ENCODE assay signal across 1 cellular context in genomic region chr12:6323340-6323994, GRCh38.
TF ChIP-seq lines count a peak whose summit lies in the region.

No MANE protein-coding gene starts in this region.

TF ChIP-seq in K562, 482 proteins besides CTCF, POLR2A, EP300 and RAD21 (continues in another document):
- TF ChIP-seq, protein P1, sequence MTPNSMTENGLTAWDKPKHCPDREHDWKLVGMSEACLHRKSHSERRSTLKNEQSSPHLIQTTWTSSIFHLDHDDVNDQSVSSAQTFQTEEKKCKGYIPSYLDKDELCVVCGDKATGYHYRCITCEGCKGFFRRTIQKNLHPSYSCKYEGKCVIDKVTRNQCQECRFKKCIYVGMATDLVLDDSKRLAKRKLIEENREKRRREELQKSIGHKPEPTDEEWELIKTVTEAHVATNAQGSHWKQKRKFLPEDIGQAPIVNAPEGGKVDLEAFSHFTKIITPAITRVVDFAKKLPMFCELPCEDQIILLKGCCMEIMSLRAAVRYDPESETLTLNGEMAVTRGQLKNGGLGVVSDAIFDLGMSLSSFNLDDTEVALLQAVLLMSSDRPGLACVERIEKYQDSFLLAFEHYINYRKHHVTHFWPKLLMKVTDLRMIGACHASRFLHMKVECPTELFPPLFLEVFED (CRISPR knock-in tag; conservative IDR thresholded peaks at IDR 0.05), result no peak
- TF ChIP-seq SREBF2 (CRISPR knock-in tag; IDR thresholded peaks at IDR 0.05) (no peak), TEAD1 (CRISPR knock-in tag; IDR thresholded peaks at IDR 0.05) (no peak), BACH1 (tag; IDR thresholded peaks at IDR 0.05) (peak; percentile 87), FOS (IDR thresholded peaks at IDR 0.05; ENCODE audit: extremely low read depth, insufficient read length) (peak; percentile 22), HDAC2 (IDR thresholded peaks at IDR 0.05) (peak; percentile 59; the same call in 1 of the 2 replicates), EGR1 (conservative IDR thresholded peaks at IDR 0.05) (no peak), SNIP1 (IDR thresholded peaks at IDR 0.05; ENCODE audit: low read depth) (no peak), ILF3 (IDR thresholded peaks at IDR 0.05; ENCODE audit: borderline replicate concordance) (no peak), PHF21A (IDR thresholded peaks at IDR 0.05; ENCODE audit: borderline replicate concordance, low read depth) (no peak), FOSL1 (tag; conservative IDR thresholded peaks at IDR 0.05) (peak; percentile 92), CTBP1 (IDR thresholded peaks at IDR 0.05; ENCODE audit: borderline replicate concordance) (0 out of 2 replicates have a peak, but pooled peaks have one; percentile 22), TFAP4 (CRISPR knock-in tag; IDR thresholded peaks at IDR 0.05; ENCODE audit: borderline replicate concordance) (peak; percentile 28; the same call in 1 of the 2 replicates), ZNF121 (CRISPR knock-in tag; conservative IDR thresholded peaks at IDR 0.05) (no peak), ZFP30 (CRISPR knock-in tag; IDR thresholded peaks at IDR 0.05; ENCODE audit: borderline replicate concordance) (no peak), GATAD2A (IDR thresholded peaks at IDR 0.05) (no peak), RUNX1 (IDR thresholded peaks at IDR 0.05; ENCODE audit: low read depth) (no peak), POLR3A (IDR thresholded peaks at IDR 0.05; ENCODE audit: borderline replicate concordance, extremely low read depth, insufficient read depth, insufficient read length) (no peak), ZBTB8A (IDR thresholded peaks at IDR 0.05; ENCODE audit: partially characterized antibody) (no peak), ZNF717 (CRISPR knock-in tag; IDR thresholded peaks at IDR 0.05) (no peak), CBFA2T3 (IDR thresholded peaks at IDR 0.05) (no peak), ZNF780A (CRISPR knock-in tag; IDR thresholded peaks at IDR 0.05) (no peak), CXXC5 (CRISPR knock-in tag; IDR thresholded peaks at IDR 0.05) (no peak; the same call in 1 of the 2 replicates), KDM5B (IDR thresholded peaks at IDR 0.05; ENCODE audit: insufficient replicate concordance, low read depth, low read length) (no peak), NR4A1 (CRISPR knock-in tag; IDR thresholded peaks at IDR 0.05) (no peak), NR4A1 (tag; IDR thresholded peaks at IDR 0.05) (no peak), ZNF3 (CRISPR knock-in tag; IDR thresholded peaks at IDR 0.05) (no peak), BRD9 (IDR thresholded peaks at IDR 0.05; ENCODE audit: low read depth, partially characterized antibody) (no peak), POLR2H (tag; IDR thresholded peaks at IDR 0.05; ENCODE audit: low read depth) (no peak), SLC30A9 (CRISPR knock-in tag; IDR thresholded peaks at IDR 0.05) (no peak), EP400 (IDR thresholded peaks at IDR 0.05) (no peak; the same call in 1 of the 2 replicates), KLF10 (CRISPR knock-in tag; IDR thresholded peaks at IDR 0.05) (no peak), SRSF1 (IDR thresholded peaks at IDR 0.05; ENCODE audit: low read depth, low read length) (no peak), LEF1 (IDR thresholded peaks at IDR 0.05) (peak; percentile 42; the same call in 1 of the 2 replicates), DPF2 (IDR thresholded peaks at IDR 0.05) (peak; percentile 91), ESRRA (IDR thresholded peaks at IDR 0.05; ENCODE audit: borderline replicate concordance, low read depth) (peak; percentile 16; the same call in 1 of the 2 replicates), SAFB (IDR thresholded peaks at IDR 0.05; ENCODE audit: borderline replicate concordance, low read depth, low read length) (no peak), SAP30 (IDR thresholded peaks at IDR 0.05; ENCODE audit: borderline replicate concordance, insufficient read depth, low read depth, low read length, poor library complexity, severe bottlenecking) (no peak), SOX6 (IDR thresholded peaks at IDR 0.05) (peak; percentile 59; the same call in 1 of the 2 replicates), MXI1 (IDR thresholded peaks at IDR 0.05; ENCODE audit: low read depth, low read length) (no peak), RBM22 (IDR thresholded peaks at IDR 0.05; ENCODE audit: low read depth, low read length, poor library complexity, severe bottlenecking) (no peak), ZZZ3 (IDR thresholded peaks at IDR 0.05) (no peak), ZNF212 (CRISPR knock-in tag; IDR thresholded peaks at IDR 0.05) (no peak), ZNF511 (CRISPR knock-in tag; IDR thresholded peaks at IDR 0.05) (no peak), ELF2 (CRISPR knock-in tag; IDR thresholded peaks at IDR 0.05) (no peak), YY1 (IDR thresholded peaks at IDR 0.05; ENCODE audit: borderline replicate concordance in 1 of 3, control insufficient read depth in 1 of 3, extremely low read depth in 1 of 3, insufficient read depth in 3 of 3, insufficient read length in 1 of 3, insufficient replicate concordance in 2 of 3, low read depth in 1 of 3, low read length in 2 of 3) (no peak), NKRF (IDR thresholded peaks at IDR 0.05; ENCODE audit: borderline replicate concordance) (no peak), CSDE1 (IDR thresholded peaks at IDR 0.05) (no peak), ZFP91 (CRISPR knock-in tag; IDR thresholded peaks at IDR 0.05) (no peak), SMARCA4 (IDR thresholded peaks at IDR 0.05) (peak; percentile 89), PHB2 (IDR thresholded peaks at IDR 0.05; ENCODE audit: low read depth) (no peak), TAF9B (IDR thresholded peaks at IDR 0.05; ENCODE audit: partially characterized antibody) (peak; percentile 35), ASH1L (IDR thresholded peaks at IDR 0.05; ENCODE audit: borderline replicate concordance, low read depth, partially characterized antibody) (no peak), MAFF (IDR thresholded peaks at IDR 0.05; ENCODE audit: low read length) (peak; percentile 52; the same call in 1 of the 2 replicates), CGGBP1 (CRISPR knock-in tag; IDR thresholded peaks at IDR 0.05) (no peak), ZNF518B (CRISPR knock-in tag; IDR thresholded peaks at IDR 0.05) (no peak), GTF2F1 (IDR thresholded peaks at IDR 0.05; ENCODE audit: low read depth, low read length) (no peak), TCF7L2 (IDR thresholded peaks at IDR 0.05; ENCODE audit: low read depth, low read length) (no peak), ZNF263 (CRISPR knock-in tag; IDR thresholded peaks at IDR 0.05; ENCODE audit: borderline replicate concordance) (no peak), GABPB2 (CRISPR knock-in tag; conservative IDR thresholded peaks at IDR 0.05) (no peak), CEBPB (tag; IDR thresholded peaks at IDR 0.05) (no peak)
- TF ChIP-seq, protein P2, sequence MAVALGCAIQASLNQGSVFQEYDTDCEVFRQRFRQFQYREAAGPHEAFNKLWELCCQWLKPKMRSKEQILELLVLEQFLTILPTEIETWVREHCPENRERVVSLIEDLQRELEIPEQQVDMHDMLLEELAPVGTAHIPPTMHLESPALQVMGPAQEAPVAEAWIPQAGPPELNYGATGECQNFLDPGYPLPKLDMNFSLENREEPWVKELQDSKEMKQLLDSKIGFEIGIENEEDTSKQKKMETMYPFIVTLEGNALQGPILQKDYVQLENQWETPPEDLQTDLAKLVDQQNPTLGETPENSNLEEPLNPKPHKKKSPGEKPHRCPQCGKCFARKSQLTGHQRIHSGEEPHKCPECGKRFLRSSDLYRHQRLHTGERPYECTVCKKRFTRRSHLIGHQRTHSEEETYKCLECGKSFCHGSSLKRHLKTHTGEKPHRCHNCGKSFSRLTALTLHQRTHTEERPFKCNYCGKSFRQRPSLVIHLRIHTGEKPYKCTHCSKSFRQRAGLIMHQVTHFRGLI (CRISPR knock-in tag; IDR thresholded peaks at IDR 0.05), result no peak
- TF ChIP-seq, protein P3, sequence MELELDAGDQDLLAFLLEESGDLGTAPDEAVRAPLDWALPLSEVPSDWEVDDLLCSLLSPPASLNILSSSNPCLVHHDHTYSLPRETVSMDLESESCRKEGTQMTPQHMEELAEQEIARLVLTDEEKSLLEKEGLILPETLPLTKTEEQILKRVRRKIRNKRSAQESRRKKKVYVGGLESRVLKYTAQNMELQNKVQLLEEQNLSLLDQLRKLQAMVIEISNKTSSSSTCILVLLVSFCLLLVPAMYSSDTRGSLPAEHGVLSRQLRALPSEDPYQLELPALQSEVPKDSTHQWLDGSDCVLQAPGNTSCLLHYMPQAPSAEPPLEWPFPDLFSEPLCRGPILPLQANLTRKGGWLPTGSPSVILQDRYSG (tag; conservative IDR thresholded peaks at IDR 0.05; ENCODE audit: low read depth), result no peak
- TF ChIP-seq, protein P4, sequence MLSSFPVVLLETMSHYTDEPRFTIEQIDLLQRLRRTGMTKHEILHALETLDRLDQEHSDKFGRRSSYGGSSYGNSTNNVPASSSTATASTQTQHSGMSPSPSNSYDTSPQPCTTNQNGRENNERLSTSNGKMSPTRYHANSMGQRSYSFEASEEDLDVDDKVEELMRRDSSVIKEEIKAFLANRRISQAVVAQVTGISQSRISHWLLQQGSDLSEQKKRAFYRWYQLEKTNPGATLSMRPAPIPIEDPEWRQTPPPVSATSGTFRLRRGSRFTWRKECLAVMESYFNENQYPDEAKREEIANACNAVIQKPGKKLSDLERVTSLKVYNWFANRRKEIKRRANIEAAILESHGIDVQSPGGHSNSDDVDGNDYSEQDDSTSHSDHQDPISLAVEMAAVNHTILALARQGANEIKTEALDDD (IDR thresholded peaks at IDR 0.05), result no peak
- TF ChIP-seq, protein P5, sequence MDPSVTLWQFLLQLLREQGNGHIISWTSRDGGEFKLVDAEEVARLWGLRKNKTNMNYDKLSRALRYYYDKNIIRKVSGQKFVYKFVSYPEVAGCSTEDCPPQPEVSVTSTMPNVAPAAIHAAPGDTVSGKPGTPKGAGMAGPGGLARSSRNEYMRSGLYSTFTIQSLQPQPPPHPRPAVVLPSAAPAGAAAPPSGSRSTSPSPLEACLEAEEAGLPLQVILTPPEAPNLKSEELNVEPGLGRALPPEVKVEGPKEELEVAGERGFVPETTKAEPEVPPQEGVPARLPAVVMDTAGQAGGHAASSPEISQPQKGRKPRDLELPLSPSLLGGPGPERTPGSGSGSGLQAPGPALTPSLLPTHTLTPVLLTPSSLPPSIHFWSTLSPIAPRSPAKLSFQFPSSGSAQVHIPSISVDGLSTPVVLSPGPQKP (CRISPR knock-in tag; IDR thresholded peaks at IDR 0.05), result no peak
